ENCODE assay signal across 22 cellular contexts in genomic region chr19:3310711-3311110, GRCh38.
"Had no signal": no experiment of that assay in that cellular context is flagged by ENCODE, and none has a peak within 500 bp of the region (broad histone marks: within the 10 kb centered on the region; RNA-seq: fewer than 3 reads in every experiment).

No MANE protein-coding gene starts in this region.

- DNase-seq: colonic mucosa; cortex of kidney; dermis blood vessel endothelial cell; dorsolateral prefrontal cortex; effector CD4-positive, alpha-beta T cell; effector CD8-positive, alpha-beta T cell; effector memory CD4-positive, alpha-beta T cell; endodermal cell; erythroblast; esophagus squamous epithelium; foreskin keratinocyte; gastrocnemius medialis; glutamatergic neuron; head of caudate nucleus; heart right ventricle had no signal

- H3K36me3 ChIP-seq: colonic mucosa, esophagus muscularis mucosa, esophagus squamous epithelium, gastrocnemius medialis, gastroesophageal sphincter, heart left ventricle, heart right ventricle had no signal

- H3K9me3 ChIP-seq: colonic mucosa, esophagus muscularis mucosa, esophagus squamous epithelium, gastrocnemius medialis, gastroesophageal sphincter, heart left ventricle, heart right ventricle had no signal

- H3K27ac ChIP-seq: colonic mucosa, coronary artery, dorsolateral prefrontal cortex, epithelial cell of prostate, esophagus muscularis mucosa, esophagus squamous epithelium, foreskin keratinocyte, gastrocnemius medialis, gastroesophageal sphincter, heart left ventricle, heart right ventricle had no signal

- H3K4me1 ChIP-seq: colonic mucosa, esophagus muscularis mucosa, esophagus squamous epithelium, foreskin keratinocyte, gastrocnemius medialis, gastroesophageal sphincter, heart left ventricle, heart right ventricle had no signal

- H3K4me3 Mint-ChIP-seq: dendritic cell treated with granulocyte-macrophage colony-stimulating factor and Interleukin-4, amounts not matched to agents 40 ng/mL and 50 ng/mL, for 4 days; endodermal cell had no signal

- H3K9me3 Mint-ChIP-seq: dendritic cell treated with granulocyte-macrophage colony-stimulating factor and Interleukin-4, amounts not matched to agents 40 ng/mL and 50 ng/mL, for 4 days; endodermal cell had no signal

- ATAC-seq: esophagus mucosa, foreskin keratinocyte, gastrocnemius medialis, gastroesophageal sphincter, heart left ventricle, heart right ventricle had no signal

- H3K4me1 Mint-ChIP-seq: endodermal cell had no signal

- H3K27ac Mint-ChIP-seq: dendritic cell treated with granulocyte-macrophage colony-stimulating factor and Interleukin-4, amounts not matched to agents 40 ng/mL and 50 ng/mL, for 4 days; endodermal cell had no signal

- H3K4me3 ChIP-seq: colonic mucosa, coronary artery, dorsolateral prefrontal cortex, esophagus muscularis mucosa, esophagus squamous epithelium, gastrocnemius medialis, gastroesophageal sphincter, heart left ventricle, heart right ventricle had no signal
